In the genomic region with DNA sequence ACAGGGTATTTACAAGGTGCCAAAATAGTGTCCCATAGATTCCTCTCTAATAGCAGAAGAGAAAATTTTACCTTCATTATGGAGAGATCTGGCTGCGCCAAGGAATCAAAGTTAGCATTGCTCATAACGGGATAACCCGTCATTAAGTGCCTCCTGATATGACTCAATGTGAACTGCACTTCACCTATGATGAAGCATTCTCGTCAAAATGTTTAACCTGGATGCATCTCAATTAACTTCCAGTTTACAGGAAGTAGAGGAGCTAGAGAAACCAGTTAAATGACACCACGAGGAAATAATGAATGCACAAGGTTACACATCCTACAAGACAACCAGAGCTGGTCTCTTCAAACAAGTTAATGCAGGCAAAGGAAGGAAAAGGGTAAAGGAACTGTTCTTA, we compare ENCODE assay signal across 10 cellular contexts. TPM values are rescaled to one million over a fixed set of nuclear protein-coding genes. Genes with fewer than 3 reads are reported as not detected.
DNase-seq lines count a peak whose midpoint lies in the region; ATAC-seq, FAIRE-seq and TF ChIP-seq lines count a peak whose summit lies in the region.
"Had no signal": no experiment of that assay in that cellular context is flagged by ENCODE, and none has a peak within 500 bp of the region (broad histone marks: within the 10 kb centered on the region; RNA-seq: fewer than 3 reads in every experiment).

No MANE protein-coding gene starts in this region.

- H3K4me1 ChIP-seq in kidney (ENCODE audit: control insufficient read depth in 1 of 2, insufficient read depth in 1 of 2, low read depth in 1 of 2, low read length in 2 of 2) (peaks cover 0 to 5% of the 10 kb centered on the region in 2 donors), small intestine (ENCODE audit: control insufficient read depth in 2 of 2, insufficient read depth in 1 of 2, low read depth in 1 of 2, low read length in 1 of 2) (peaks cover 0 to 2% of the 10 kb centered on the region in 2 donors)

- FAIRE-seq in kidney (lab: Jason Lieb, UNC) (no peak), small intestine (lab: Jason Lieb, UNC) (no peak)

- CTCF ChIA-PET in GM10248 (lab: Yijun Ruan, JAX), result interaction anchor here (1.1 kb wide), 1 partner anchor 8 kb away, joined by 3 read pairs; no protein-coding TSS in a partner anchor

- H3K4me3 ChIP-seq in brain microvascular endothelial cell (ENCODE audit: low read depth, low read length) (no peak overlapping the region), kidney (ENCODE audit: low read length in 2 of 2) (no peak overlapping the region), small intestine (ENCODE audit: low read depth in 1 of 2, low read length in 2 of 2) (no peak overlapping the region)

- H3K36me3 Mint-ChIP-seq in mesothelial cell of epicardium, result peaks cover 24% of the 10 kb centered on the region

- POLR2A ChIA-PET in GM10248 (lab: Yijun Ruan, JAX), result no interaction called here

- H3K36me3 ChIP-seq in brain microvascular endothelial cell (replicated peaks) (peaks cover 3% of the 10 kb centered on the region), kidney (ENCODE audit: control insufficient read depth in 1 of 2, insufficient read depth in 2 of 2, low read length in 2 of 2) (no peaks in the 10 kb centered on the region), small intestine (ENCODE audit: control insufficient read depth in 2 of 2, insufficient read depth in 2 of 2, low read length in 2 of 2) (peaks cover 0 to 2% of the 10 kb centered on the region in 2 donors)

- intact Hi-C loops in kidney (cut with DNase I), result no loop called here

- peaks cover 12% of the 10 kb centered on the region for H3K4me1 Mint-ChIP-seq in mesothelial cell of epicardium

- no peaks in the 10 kb centered on the region for H3K27me3 Mint-ChIP-seq in mesothelial cell of epicardium (ENCODE audit: low read depth)

- no peaks in the 10 kb centered on the region for H3K9me3 Mint-ChIP-seq in mesothelial cell of epicardium

- no peaks in the 10 kb centered on the region for H3K27me3 ChIP-seq in brain microvascular endothelial cell (replicated peaks)
- no peaks in the 10 kb centered on the region for H3K27me3 ChIP-seq in small intestine (ENCODE audit: control insufficient read depth in 2 of 2, insufficient read depth in 2 of 2, low read length in 2 of 2)

- ATAC-seq in GM19395 (IDR thresholded peaks at IDR 0.05; ENCODE audit: unreplicated experiment), result peak; percentile 87
- ATAC-seq in HG03175 (IDR thresholded peaks at IDR 0.05; ENCODE audit: unreplicated experiment), result peak; percentile 78

- no peak overlapping the region for H3K9ac ChIP-seq in kidney (ENCODE audit: low read length in 2 of 2)

- TF ChIP-seq CTCF in GM10248 (IDR thresholded peaks at IDR 0.05; ENCODE audit: control extremely low read depth, extremely low read depth, low read depth, missing control alignments) (no peak), brain microvascular endothelial cell (IDR thresholded peaks at IDR 0.05; ENCODE audit: low read depth, low read length, missing control alignments) (no peak), kidney (IDR thresholded peaks at IDR 0.05; ENCODE audit: borderline replicate concordance, extremely low read depth, insufficient read depth) (no peak), mesothelial cell of epicardium (IDR thresholded peaks at IDR 0.05; ENCODE audit: unreplicated experiment) (no peak)

- DNase-seq in GM10248 (ENCODE audit: extremely low spot score), result peak; percentile 41
- DNase-seq in brain microvascular endothelial cell, result no peak
- no peak for DNase-seq in SW480 (ENCODE audit: low spot score)
- DNase-seq in kidney, result no peak
- DNase-seq in mesothelial cell of epicardium (ENCODE audit: low spot score in 2 of 2, unreplicated experiment in 2 of 2), result no peak
- DNase-seq in small intestine, result no peak
- DNase-seq: activated effector memory CD4-positive, alpha-beta T cell treated with anti-CD3 and anti-CD28 coated beads, Interleukin-2, amount 50 U/mL, for 16 hours; nucleus accumbens had no signal

- H3K9me3 ChIP-seq in kidney (ENCODE audit: control insufficient read depth in 1 of 2, low read length in 2 of 2) (no peaks in the 10 kb centered on the region), small intestine (ENCODE audit: control insufficient read depth, low read depth) (no peaks in the 10 kb centered on the region)

- 58 to 65% (median 63%) methylated on average over 5 of the region's 5 CpGs for WGBS in small intestine, 3 donors

- no peak overlapping the region for H3K27ac Mint-ChIP-seq in mesothelial cell of epicardium

- no peak overlapping the region for H3K4me3 Mint-ChIP-seq in mesothelial cell of epicardium

- H3K27ac ChIP-seq in brain microvascular endothelial cell (peak overlapping the region; percentile 2), kidney (ENCODE audit: low read depth in 2 of 2, low read length in 2 of 2) (no peak overlapping the region), small intestine (ENCODE audit: low read depth in 1 of 2, low read length in 1 of 2) (no peak overlapping the region)

- in situ Hi-C loops in brain microvascular endothelial cell (cut with HindIII; ENCODE audit: low pct_ligation_motif_present, low sequenced_read_pairs), result no loop called here

RNA-seq across cellular contexts. Expression of gene FBXW11, which starts 17.2 kb away (rescaled TPM):
- total RNA-seq in kidney, result 44.4 TPM
- 16.0 TPM for polyA plus RNA-seq in kidney (ENCODE audit: insufficient read depth, low read depth, low replicate concordance)
- total RNA-seq in mesothelial cell of epicardium, result 62.1 to 64.4 TPM (median 64.1 TPM) in 3 replicates
- 10 to 100 TPM; 12.2 to 18.6 (median 13.0) TPM for polyA plus RNA-seq in small intestine
